Comparison of ENCODE assay signal across 8 cellular contexts in genomic region chr7:99616359-99617186, GRCh38. TPM values are rescaled to one million over a fixed set of nuclear protein-coding genes. Genes with fewer than 3 reads are reported as not detected.
DNase-seq lines count a peak whose midpoint lies in the region; ATAC-seq and TF ChIP-seq lines count a peak whose summit lies in the region.

Gene ZSCAN25 (plus strand): TSS chr7:99616946. CDS start chr7:99619607, 2,661 bp downstream.

- H3K4me3 Mint-ChIP-seq in WTC11, result peak within 1 kb of the TSS; percentile 95

- H3K9me3 Mint-ChIP-seq in WTC11, result no peaks in the 10 kb centered on the region; the same call in 1 of the 2 replicates

- CTCF ChIA-PET in AG04450 (lab: Charles Lee) (interaction anchor here (0.7 to 1.5 kb wide), 3 partner anchors 13 to 91 kb away, joined by 3 to 9 read pairs (median 4); no protein-coding TSS in a partner anchor), WTC11 (lab: Charles Lee) (interaction anchor here (0.7 to 2.5 kb wide), 16 partner anchors 12 to 374 kb away, joined by 3 to 33 read pairs (median 4); partner anchors contain the start of genes BUD31, PDAP1, TMEM225B and TRIM4)

- H3K4me3 ChIP-seq in AG04450 (ENCODE audit: low read depth, low read length), result peak within 1 kb of the TSS; percentile 69

- TF ChIP-seq CTCF in AG04450 (IDR thresholded peaks at IDR 0.05; ENCODE audit: low read depth, low read length) (peak; percentile 52), WTC11 (IDR thresholded peaks at IDR 0.05) (no peak)

- peaks cover 8% of the 10 kb centered on the region for H3K27me3 Mint-ChIP-seq in WTC11 (ENCODE audit: low read depth)

- H3K27ac ChIP-seq in AG04450 (ENCODE audit: low read depth, low read length) (peak within 1 kb of the TSS; percentile 63), caudate nucleus (ENCODE audit: low read depth, low read length) (peak within 1 kb of the TSS; percentile 86)

- H3K36me3 Mint-ChIP-seq in WTC11, result peaks cover 31% of the 10 kb centered on the region

- H3K9me3 ChIP-seq in AG04450 (ENCODE audit: control insufficient read depth, insufficient read depth, low read length), result no peaks in the 10 kb centered on the region; the same call in 1 of the 2 replicates

- peak within 1 kb of the TSS; percentile 93 for H3K27ac Mint-ChIP-seq in WTC11

- POLR2A ChIA-PET in AG04450 (lab: Yijun Ruan, JAX) (interaction anchor here (0.6 to 1.6 kb wide), 4 partner anchors 13 to 454 kb away, joined by 3 to 7 read pairs (median 6); no protein-coding TSS in a partner anchor), WTC11 (lab: Charles Lee) (interaction anchor here (0.5 to 1.7 kb wide), 5 partner anchors 13 to 466 kb away, joined by 3 to 5 read pairs (median 3); partner anchors contain the start of genes ZKSCAN5 and ZNF655)

- H3K27me3 ChIP-seq in AG04450 (ENCODE audit: control insufficient read depth, insufficient read depth, low read length), result no peaks in the 10 kb centered on the region

- ATAC-seq in GM18868 (IDR thresholded peaks at IDR 0.05; ENCODE audit: unreplicated experiment) (peak; percentile 93), HG03108 (IDR thresholded peaks at IDR 0.05; ENCODE audit: unreplicated experiment) (peak; percentile 89), WTC11 (peak; percentile 97)

- DNase-seq in AG04450 (ENCODE audit: low read depth, low spot score) (peak; percentile 86), NCI-H2196 treated with DMSO at 0.1 percent for 48 hours (lab: John Stamatoyannopoulos, UW; ENCODE audit: unreplicated experiment) (peak; percentile 80), WTC11 (ENCODE audit: low spot score) (peak; percentile 94), caudate nucleus (lab: John Stamatoyannopoulos, UW) (peak; percentile 8 to 95 (median 77)), iris pigment epithelial cell (ENCODE audit: low read depth) (peak; percentile 92)
- peak; percentile 77 to 83 for DNase-seq in stimulated activated CD4-positive, alpha-beta T cell treated with anti-CD3 and anti-CD28 coated beads, Interleukin-12 subunit alpha, Interleukin-12 subunit beta, amount 100 ng/mL, for 24 hours (ENCODE audit: low read depth in 2 of 2)

- peaks cover 11% of the 10 kb centered on the region for H3K4me1 Mint-ChIP-seq in WTC11

TF ChIP-seq in WTC11, 78 proteins besides CTCF, POLR2A, EP300 and RAD21 (continues in another document):
- no peak for TF ChIP-seq ATF3 (CRISPR knock-in tag; conservative IDR thresholded peaks at IDR 0.05)
- TF ChIP-seq, protein P1, sequence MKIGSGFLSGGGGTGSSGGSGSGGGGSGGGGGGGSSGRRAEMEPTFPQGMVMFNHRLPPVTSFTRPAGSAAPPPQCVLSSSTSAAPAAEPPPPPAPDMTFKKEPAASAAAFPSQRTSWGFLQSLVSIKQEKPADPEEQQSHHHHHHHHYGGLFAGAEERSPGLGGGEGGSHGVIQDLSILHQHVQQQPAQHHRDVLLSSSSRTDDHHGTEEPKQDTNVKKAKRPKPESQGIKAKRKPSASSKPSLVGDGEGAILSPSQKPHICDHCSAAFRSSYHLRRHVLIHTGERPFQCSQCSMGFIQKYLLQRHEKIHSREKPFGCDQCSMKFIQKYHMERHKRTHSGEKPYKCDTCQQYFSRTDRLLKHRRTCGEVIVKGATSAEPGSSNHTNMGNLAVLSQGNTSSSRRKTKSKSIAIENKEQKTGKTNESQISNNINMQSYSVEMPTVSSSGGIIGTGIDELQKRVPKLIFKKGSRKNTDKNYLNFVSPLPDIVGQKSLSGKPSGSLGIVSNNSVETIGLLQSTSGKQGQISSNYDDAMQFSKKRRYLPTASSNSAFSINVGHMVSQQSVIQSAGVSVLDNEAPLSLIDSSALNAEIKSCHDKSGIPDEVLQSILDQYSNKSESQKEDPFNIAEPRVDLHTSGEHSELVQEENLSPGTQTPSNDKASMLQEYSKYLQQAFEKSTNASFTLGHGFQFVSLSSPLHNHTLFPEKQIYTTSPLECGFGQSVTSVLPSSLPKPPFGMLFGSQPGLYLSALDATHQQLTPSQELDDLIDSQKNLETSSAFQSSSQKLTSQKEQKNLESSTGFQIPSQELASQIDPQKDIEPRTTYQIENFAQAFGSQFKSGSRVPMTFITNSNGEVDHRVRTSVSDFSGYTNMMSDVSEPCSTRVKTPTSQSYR (CRISPR knock-in tag; IDR thresholded peaks at IDR 0.05), result peak; percentile 83; the same call in 1 of the 2 replicates
- TF ChIP-seq USF1 (CRISPR knock-in tag; IDR thresholded peaks at IDR 0.05), result peak; percentile 54; the same call in 1 of the 2 replicates
- TF ChIP-seq IRF1 (CRISPR knock-in tag; IDR thresholded peaks at IDR 0.05), result 0 out of 2 replicates have a peak, but pooled peaks have one; percentile 38
- TF ChIP-seq ZNF219 (CRISPR knock-in tag; IDR thresholded peaks at IDR 0.05; ENCODE audit: borderline replicate concordance), result peak; percentile 88; the same call in 1 of the 2 replicates
- TF ChIP-seq ARID4B (CRISPR knock-in tag; IDR thresholded peaks at IDR 0.05; ENCODE audit: borderline replicate concordance), result peak; percentile 97
- no peak for TF ChIP-seq ZSCAN18 (CRISPR knock-in tag; IDR thresholded peaks at IDR 0.05)
- no peak for TF ChIP-seq FOXJ3 (CRISPR knock-in tag; IDR thresholded peaks at IDR 0.05; ENCODE audit: borderline replicate concordance)

RNA-seq across cellular contexts. Expression of gene ZSCAN25, which starts in this region (rescaled TPM):
- polyA plus RNA-seq in AG04450 (2011; rRNA removed), result 6.4 and 6.7 TPM in 2 replicates
- 13.6 and 15.2 TPM in 2 replicates for polyA minus RNA-seq in AG04450 (2011; rRNA and poly(A)+ RNA removed)
- 16.3 to 20.1 TPM (median 19.9 TPM) in 3 replicates for total RNA-seq in WTC11 (2021)

Comparison
In these comparisons a context has a peak if more than half of its experiments do, and no peak if none do; other contexts are left out.
1. Peak in every context shown above with its lines: DNase-seq, ATAC-seq, H3K4me3 ChIP-seq and H3K27ac ChIP-seq.